8 cellular contexts compared by ENCODE assay signal in genomic region chr7:27143022-27143949, GRCh38. TPM values are rescaled to one million over a fixed set of nuclear protein-coding genes. Genes with fewer than 3 reads are reported as not detected.
DNase-seq lines count a peak whose midpoint lies in the region; ATAC-seq and TF ChIP-seq lines count a peak whose summit lies in the region.

Gene HOXA5, minus strand, starts transcription at chr7:27143681. Its CDS starts 74 bp downstream, at chr7:27143607.

- ATAC-seq in heart right ventricle (peak in 3 of 8 donors; percentile 34 to 50 (median 36)), GM18502 (IDR thresholded peaks at IDR 0.05; ENCODE audit: poor library complexity, unreplicated experiment) (no peak), GM19351 (IDR thresholded peaks at IDR 0.05; ENCODE audit: unreplicated experiment) (no peak)

- no peak within 1 kb of the TSS for H4K91ac ChIP-seq in trophoblast cell (ENCODE audit: low read depth, low read length)

- intact Hi-C loops in heart right ventricle (cut with DNase I): no loop called here

- H3K27ac ChIP-seq in HEK293 (ENCODE audit: extremely low read depth, low read depth, low read length) (peak within 1 kb of the TSS; percentile 98), SJSA1 (peak within 1 kb of the TSS; percentile 4; the same call in 1 of the 2 replicates), heart right ventricle (peak within 1 kb of the TSS in 1 of 10 donors; percentile 56), trophoblast cell (ENCODE audit: low read depth, low read length) (no peak within 1 kb of the TSS)

- H3K4me1 ChIP-seq in HEK293 (ENCODE audit: control insufficient read depth, insufficient read depth, low read length): peaks cover 22% of the 10 kb centered on the region
- H3K4me1 ChIP-seq in SJSA1 (replicated peaks): peaks cover 44% of the 10 kb centered on the region
- H3K4me1 ChIP-seq in heart right ventricle: peaks cover 0 to 62% (median 33%) of the 10 kb centered on the region in 9 donors
- peaks cover 3 to 11% of the 10 kb centered on the region in 2 experiments for H3K4me1 ChIP-seq in trophoblast cell (ENCODE audit: control insufficient read depth in 1 of 2, insufficient read depth in 2 of 2, low read length in 2 of 2)

- no peak within 1 kb of the TSS for H2BK120ac ChIP-seq in trophoblast cell (ENCODE audit: insufficient read depth, low read length, poor library complexity)

- H3K9me3 ChIP-seq in HEK293 (ENCODE audit: control insufficient read depth, insufficient read depth, low read depth, low read length) (no peaks in the 10 kb centered on the region), SJSA1 (replicated peaks) (no peaks in the 10 kb centered on the region), heart right ventricle (no peaks in the 10 kb centered on the region), trophoblast cell (ENCODE audit: insufficient read depth, low read depth, low read length) (peaks cover 32% of the 10 kb centered on the region)

- H3K36me3 ChIP-seq in HEK293 (ENCODE audit: control insufficient read depth in 2 of 2, insufficient read depth in 1 of 2, low read length in 2 of 2) (peaks cover 0 to 63% of the 10 kb centered on the region in 2 experiments; a peak in 2 of 3 replicates), SJSA1 (peaks cover 12% of the 10 kb centered on the region), heart right ventricle (no peaks in the 10 kb centered on the region), trophoblast cell (ENCODE audit: control insufficient read depth in 1 of 2, insufficient read depth in 2 of 2, low read length in 2 of 2) (no peaks in the 10 kb centered on the region)

- H2AFZ ChIP-seq in trophoblast cell (ENCODE audit: insufficient read depth, low read length, poor library complexity): no peak within 1 kb of the TSS

- H3K23ac ChIP-seq in trophoblast cell (ENCODE audit: low read length): no peak within 1 kb of the TSS

- no peak within 1 kb of the TSS for H2BK5ac ChIP-seq in trophoblast cell (ENCODE audit: low read depth, low read length, poor library complexity)

- no peaks in the 10 kb centered on the region for H3K79me2 ChIP-seq in trophoblast cell (ENCODE audit: control insufficient read depth, insufficient read depth, low read length, poor library complexity)

- no peak within 1 kb of the TSS for H3K14ac ChIP-seq in trophoblast cell (ENCODE audit: low read length)

- peak within 1 kb of the TSS; percentile 79 for H3K4me3 ChIP-seq in HEK293 (ENCODE audit: low read depth, low read length)
- peak within 1 kb of the TSS; percentile 48 for H3K4me3 ChIP-seq in SJSA1
- H3K4me3 ChIP-seq in heart right ventricle: peak within 1 kb of the TSS; percentile 10 to 60 (median 36)
- H3K4me3 ChIP-seq in trophoblast cell (ENCODE audit: low read depth, low read length): no peak within 1 kb of the TSS

- H3K18ac ChIP-seq in trophoblast cell (ENCODE audit: low read length): no peak within 1 kb of the TSS

- no peak within 1 kb of the TSS for H4K12ac ChIP-seq in trophoblast cell (ENCODE audit: low read depth, low read length)

- POLR2A ChIA-PET in HEK293 (lab: Yijun Ruan, JAX): interaction anchor here (0.6 to 1.6 kb wide), 20 partner anchors 9 to 1281 kb away, joined by 3 to 9 read pairs (median 4); partner anchors contain the start of genes HOXA4, HOXA7 and HOXA9

- no peak within 1 kb of the TSS for H3K4ac ChIP-seq in trophoblast cell (ENCODE audit: low read depth, low read length)

- no peaks in the 10 kb centered on the region for H3K79me1 ChIP-seq in trophoblast cell (ENCODE audit: low read length)

- 4 to 8% methylated on average over 77 to 86 of the region's 86 CpGs for WGBS in heart right ventricle, 2 donors
- WGBS in trophoblast cell (ENCODE audit: extremely low coverage, insufficient coverage, insufficient read length): no CpG with 5 or more reads among the region's 86 CpGs

- peak within 1 kb of the TSS; percentile 66 for H3K4me2 ChIP-seq in trophoblast cell (ENCODE audit: low read length)

- H2BK12ac ChIP-seq in trophoblast cell (ENCODE audit: low read length): no peak within 1 kb of the TSS

- H4K8ac ChIP-seq in trophoblast cell (ENCODE audit: low read depth, low read length): no peak within 1 kb of the TSS

- CTCF ChIA-PET in HEK293 (lab: Yijun Ruan, JAX): interaction anchor here (0.6 to 4.4 kb wide), 46 partner anchors 9 to 1685 kb away, joined by 3 to 34 read pairs (median 4); partner anchors contain the start of genes HOXA1 and HOXA7

- no peak within 1 kb of the TSS for H3K9ac ChIP-seq in trophoblast cell (ENCODE audit: low read length)

- no peak within 1 kb of the TSS for H2AK5ac ChIP-seq in trophoblast cell (ENCODE audit: low read length)

- peak; percentile 91 for DNase-seq in A172 (ENCODE audit: low spot score)
- peak; percentile 76 to 77 for DNase-seq in SJSA1 (ENCODE audit: low read depth in 1 of 2, low spot score in 2 of 2)
- DNase-seq in heart right ventricle: no peak
- peak; percentile 45 to 78 for DNase-seq in trophoblast cell
- DNase-seq in stimulated activated CD8-positive, alpha-beta memory T cell treated with anti-CD3 and anti-CD28 coated beads, Interleukin-4, amount 100 ng/mL, for 48 hours: no peak

- no peaks in the 10 kb centered on the region for H3K27me3 ChIP-seq in SJSA1 (replicated peaks)
- peaks cover 67 to 100% (median 100%) of the 10 kb centered on the region in 7 donors for H3K27me3 ChIP-seq in heart right ventricle
- peaks cover 96% of the 10 kb centered on the region for H3K27me3 ChIP-seq in trophoblast cell (ENCODE audit: insufficient read depth, low read length)

- TF ChIP-seq CTCF in HEK293 (tag by site-specific recombination; IDR thresholded peaks at IDR 0.05) (peak; percentile 84), heart right ventricle (IDR thresholded peaks at IDR 0.05) (peak; percentile 7 to 62 (median 41))

TF ChIP-seq in HEK293, 187 proteins besides CTCF, POLR2A, EP300 and RAD21 (continues in another document):
- TF ChIP-seq PRDM6 (tag by site-specific recombination; IDR thresholded peaks at IDR 0.05) (peak; percentile 72), TSHZ1 (tag by site-specific recombination; IDR thresholded peaks at IDR 0.05; ENCODE audit: borderline replicate concordance) (peak; percentile 84), PATZ1 (tag by site-specific recombination; IDR thresholded peaks at IDR 0.05) (no peak)

RNA-seq across cellular contexts. Expression of gene HOXA5, which starts in this region (rescaled TPM):
- total RNA-seq in A172 (2014; rRNA removed; shearing (Covaris generic)): 0.98 and 1.9 TPM in 2 replicates
- total RNA-seq in SJSA1 (2014; rRNA removed; shearing (Covaris generic)): 0.79 and 0.81 TPM in 2 replicates
- total RNA-seq in heart right ventricle: under 1 TPM in 3 of 10 donors, not detected in 7; 0.21 to 0.95 (median 0.28) TPM
- polyA plus RNA-seq in heart right ventricle: under 1 TPM in 1 of 2 donors, not detected in 1; 0.09 TPM
- not detected in 2 replicates for polyA plus RNA-seq in trophoblast cell (2013)

Comparison
In these comparisons a context has a peak if more than half of its experiments do, and no peak if none do; other contexts are left out.
1. Peak in DNase-seq, H3K4me3 ChIP-seq and H3K27ac ChIP-seq in SJSA1; RNA of the gene not detected or under 1 TPM.
2. DNase-seq: peak in A172 (single experiment) and trophoblast cell (2 of 2); none in heart right ventricle (0 of 2) and stimulated activated CD8-positive, alpha-beta memory T cell treated with anti-CD3 and anti-CD28 coated beads, Interleukin-4, amount 100 ng/mL, for 48 hours (single experiment).